In the genomic region with DNA sequence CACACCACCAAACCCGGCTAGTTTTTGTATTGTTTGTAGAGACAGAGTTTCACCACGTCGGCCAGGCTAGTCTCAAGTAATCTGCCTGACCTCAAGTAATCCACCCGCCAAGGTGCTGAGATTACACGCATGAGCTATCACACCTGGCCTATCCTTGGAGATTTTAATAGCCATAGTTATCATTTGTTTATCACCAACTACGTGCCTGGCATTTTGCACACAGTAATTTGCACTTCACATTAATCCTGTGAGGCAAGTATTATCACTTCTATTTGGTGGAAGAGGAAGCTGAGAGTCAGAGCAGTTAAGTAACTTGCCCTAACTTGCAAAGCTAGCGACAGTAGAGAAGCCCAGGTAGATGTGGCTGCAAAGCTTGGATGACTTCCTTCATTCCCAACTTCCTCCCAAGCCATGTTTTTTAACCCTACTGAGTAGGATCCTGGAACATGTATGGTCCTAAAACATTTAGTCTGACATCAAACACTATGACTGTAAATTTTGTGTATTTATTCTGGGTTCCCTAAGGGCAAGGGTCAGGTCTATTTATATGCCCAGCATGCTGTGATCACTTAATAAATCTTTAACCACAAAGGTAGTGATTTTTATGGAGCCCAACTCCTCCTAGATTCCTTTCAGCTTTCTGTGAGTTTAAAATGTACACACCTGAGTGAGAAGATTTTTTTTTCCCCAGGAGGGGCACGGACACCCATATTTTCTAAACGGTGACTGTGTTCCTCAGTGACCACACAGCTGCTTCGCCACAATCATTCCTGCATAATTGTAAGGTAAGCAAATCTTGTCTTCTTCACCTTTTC, we compare ENCODE assay signal across 1 cellular context.
TF ChIP-seq lines count a peak whose summit lies in the region.

No MANE protein-coding gene starts in this region.

TF ChIP-seq in A549, 52 proteins besides CTCF, POLR2A, EP300 and RAD21 (continued from another document):
- TF ChIP-seq REST (IDR thresholded peaks at IDR 0.05) (no peak), ZFP36 (IDR thresholded peaks at IDR 0.05; ENCODE audit: borderline replicate concordance, partially characterized antibody) (no peak), CBX2 (IDR thresholded peaks at IDR 0.05; ENCODE audit: borderline replicate concordance, low read depth) (no peak), MYC (IDR thresholded peaks at IDR 0.05; ENCODE audit: borderline replicate concordance, low read length) (no peak), TFCP2L1 (CRISPR knock-in tag; IDR thresholded peaks at IDR 0.05) (no peak), ZC3H11A (IDR thresholded peaks at IDR 0.05) (no peak)
- TF ChIP-seq, protein P1, sequence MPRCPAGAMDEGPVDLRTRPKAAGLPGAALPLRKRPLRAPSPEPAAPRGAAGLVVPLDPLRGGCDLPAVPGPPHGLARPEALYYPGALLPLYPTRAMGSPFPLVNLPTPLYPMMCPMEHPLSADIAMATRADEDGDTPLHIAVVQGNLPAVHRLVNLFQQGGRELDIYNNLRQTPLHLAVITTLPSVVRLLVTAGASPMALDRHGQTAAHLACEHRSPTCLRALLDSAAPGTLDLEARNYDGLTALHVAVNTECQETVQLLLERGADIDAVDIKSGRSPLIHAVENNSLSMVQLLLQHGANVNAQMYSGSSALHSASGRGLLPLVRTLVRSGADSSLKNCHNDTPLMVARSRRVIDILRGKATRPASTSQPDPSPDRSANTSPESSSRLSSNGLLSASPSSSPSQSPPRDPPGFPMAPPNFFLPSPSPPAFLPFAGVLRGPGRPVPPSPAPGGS (IDR thresholded peaks at IDR 0.05), result no peak
